In the genomic region with DNA sequence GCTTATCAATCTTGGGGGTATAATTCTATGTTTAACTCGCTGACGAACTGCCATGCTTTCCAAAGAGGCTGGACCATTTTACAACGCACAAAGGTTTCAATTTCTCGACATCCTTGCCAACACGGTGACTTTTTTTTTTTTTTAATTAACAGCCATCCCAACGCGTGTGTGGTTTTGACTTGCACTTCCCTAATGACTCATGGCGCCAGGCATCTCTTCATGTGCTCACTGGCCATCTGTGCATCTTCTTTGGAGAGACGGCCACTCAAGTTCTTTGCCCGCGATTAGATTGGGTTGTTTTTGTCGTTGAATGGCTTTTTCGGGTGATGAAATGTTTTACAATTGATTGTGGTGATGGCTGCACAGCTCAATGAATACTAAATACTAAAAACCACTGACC, we compare ENCODE assay signal across 22 cellular contexts. TPM values are rescaled to one million over a fixed set of nuclear protein-coding genes. Genes with fewer than 3 reads are reported as not detected.
DNase-seq lines count a peak whose midpoint lies in the region; ATAC-seq and TF ChIP-seq lines count a peak whose summit lies in the region.
"Had no signal": no experiment of that assay in that cellular context is flagged by ENCODE, and none has a peak within 500 bp of the region (broad histone marks: within the 10 kb centered on the region; RNA-seq: fewer than 3 reads in every experiment).

No MANE protein-coding gene starts in this region.

- H3K27me3 Mint-ChIP-seq in stimulated activated naive CD8-positive, alpha-beta T cell treated with anti-CD3 and anti-CD28 coated beads, Interleukin-15, Interleukin-2, amounts not matched to agents 100 ng/mL and 50 ng/mL, for 24 hours: no peaks in the 10 kb centered on the region
- H3K27me3 Mint-ChIP-seq in T-helper 17 cell: no peaks in the 10 kb centered on the region

- no peak for TF ChIP-seq POLR2A in NB4 (IDR thresholded peaks at IDR 0.05; ENCODE audit: extremely low read depth, insufficient read length)

- no peak for DNase-seq in stimulated activated naive CD8-positive, alpha-beta T cell treated with anti-CD3 and anti-CD28 coated beads, Interleukin-15, Interleukin-2, amounts not matched to agents 100 U/mL and 50 U/mL, for 24 hours
- DNase-seq in NB4 (ENCODE audit: low read depth) (peak; percentile 93), T-helper 17 cell (no peak), H4 (ENCODE audit: low spot score) (no peak)
- no peak for DNase-seq in NK-92 treated with Interleukin-12 subunit alpha and Interleukin-12 subunit beta, amount 100 ng/mL, for 24 hours (lab: John Stamatoyannopoulos, UW)
- DNase-seq: activated CD4-positive, alpha-beta T cell treated with anti-CD3 and anti-CD28 coated beads for 48 hours; activated CD8-positive, alpha-beta memory T cell treated with anti-CD3 and anti-CD28 coated beads, Interleukin-2, amount 50 U/mL, for 4 hours; activated naive CD4-positive, alpha-beta T cell; CD8-positive, alpha-beta T cell; DND-41; gastrocnemius medialis; hypothalamus; kidney; NCI-H1436 treated with DMSO at 0.1 percent for 48 hours; NCI-H510A; stimulated activated CD4-positive, alpha-beta T cell treated with anti-CD3 and anti-CD28 coated beads, Interleukin-2, amount 100 ng/mL, for 48 hours; stomach; trophoblast cell had no signal

- H3K9me3 Mint-ChIP-seq in stimulated activated naive CD8-positive, alpha-beta T cell treated with anti-CD3 and anti-CD28 coated beads, Interleukin-15, Interleukin-2, amounts not matched to agents 100 ng/mL and 50 ng/mL, for 24 hours: no peaks in the 10 kb centered on the region
- H3K9me3 Mint-ChIP-seq: CD8-positive, alpha-beta T cell had no signal

- no peak overlapping the region for H3K27ac Mint-ChIP-seq in stimulated activated naive CD8-positive, alpha-beta T cell treated with anti-CD3 and anti-CD28 coated beads, Interleukin-15, Interleukin-2, amounts not matched to agents 100 ng/mL and 50 ng/mL, for 24 hours
- peak overlapping the region; percentile 37 for H3K27ac Mint-ChIP-seq in T-helper 17 cell
- H3K27ac Mint-ChIP-seq: CD8-positive, alpha-beta T cell had no signal

- H3K4me3 ChIP-seq in NB4 (ENCODE audit: low read depth, low read length): no peak overlapping the region
- H3K4me3 ChIP-seq: gastrocnemius medialis, smooth muscle cell, stomach had no signal

- H3K36me3 Mint-ChIP-seq in stimulated activated naive CD8-positive, alpha-beta T cell treated with anti-CD3 and anti-CD28 coated beads, Interleukin-15, Interleukin-2, amounts not matched to agents 100 ng/mL and 50 ng/mL, for 24 hours (ENCODE audit: low read depth): peaks cover 66% of the 10 kb centered on the region
- H3K36me3 Mint-ChIP-seq in T-helper 17 cell (ENCODE audit: low read depth): peaks cover 2% of the 10 kb centered on the region

- peak overlapping the region; percentile 7 for H3K4me3 Mint-ChIP-seq in stimulated activated naive CD8-positive, alpha-beta T cell treated with anti-CD3 and anti-CD28 coated beads, Interleukin-15, Interleukin-2, amounts not matched to agents 100 ng/mL and 50 ng/mL, for 24 hours
- no peak overlapping the region for H3K4me3 Mint-ChIP-seq in T-helper 17 cell
- H3K4me3 Mint-ChIP-seq: CD8-positive, alpha-beta T cell had no signal

- H3K4me1 Mint-ChIP-seq in stimulated activated naive CD8-positive, alpha-beta T cell treated with anti-CD3 and anti-CD28 coated beads, Interleukin-15, Interleukin-2, amounts not matched to agents 100 ng/mL and 50 ng/mL, for 24 hours (ENCODE audit: low read depth): peaks cover 31% of the 10 kb centered on the region
- H3K4me1 Mint-ChIP-seq in T-helper 17 cell: peaks cover 10% of the 10 kb centered on the region

- ATAC-seq in stimulated activated naive CD8-positive, alpha-beta T cell treated with anti-CD3 and anti-CD28 coated beads, Interleukin-15, Interleukin-2, amounts not matched to agents 100 U/mL and 50 U/mL, for 24 hours: no peak
- ATAC-seq in T-helper 17 cell: no peak
- no peak for ATAC-seq in GM19328 (IDR thresholded peaks at IDR 0.05; ENCODE audit: unreplicated experiment)
- no peak for ATAC-seq in HG03442 (IDR thresholded peaks at IDR 0.05; ENCODE audit: unreplicated experiment)
- ATAC-seq: CD8-positive, alpha-beta T cell; gastrocnemius medialis had no signal

- no peak for TF ChIP-seq CTCF in NB4 (IDR thresholded peaks at IDR 0.05; ENCODE audit: low read depth, low read length)

- no peaks in the 10 kb centered on the region for H3K9me3 ChIP-seq in T-helper 17 cell (ENCODE audit: control insufficient read depth, low read length, poor library complexity, severe bottlenecking)
- H3K9me3 ChIP-seq: gastrocnemius medialis, stomach had no signal

RNA-seq across cellular contexts. Expression of a gene that starts 12.5 kb away (rescaled TPM):
- total RNA-seq in T-helper 17 cell: 1 to 10 TPM in 1 of 2 donors, under 1 TPM in 1; 0.86 to 1.9 TPM
- total RNA-seq in H4 (2014; rRNA removed; shearing (Covaris generic)): 0.17 and 0.18 TPM in 2 replicates

RNA-seq across cellular contexts. Expression of a gene that starts 14.0 kb away (rescaled TPM):
- total RNA-seq in T-helper 17 cell: 10 to 100 TPM; 10.6 to 11.0 TPM
- 2.8 and 5.6 TPM in 2 replicates for total RNA-seq in H4 (2014; rRNA removed; shearing (Covaris generic))

RNA-seq across cellular contexts. Expression of a gene that starts 22.5 kb away (rescaled TPM):
- total RNA-seq in T-helper 17 cell: 10 to 100 TPM; 19.3 to 28.6 TPM
- total RNA-seq in H4 (2014; rRNA removed; shearing (Covaris generic)): 26.5 and 39.6 TPM in 2 replicates

RNA-seq across cellular contexts. Expression of a gene that starts 24.4 kb away (rescaled TPM):
- total RNA-seq in T-helper 17 cell: 10 to 100 TPM; 46.5 to 51.8 TPM
- 36.5 and 51.3 TPM in 2 replicates for total RNA-seq in H4 (2014; rRNA removed; shearing (Covaris generic))

RNA-seq across cellular contexts. Expression of a gene that starts 24.4 kb away (rescaled TPM):
- total RNA-seq in T-helper 17 cell: 10 to 100 TPM; 62.2 to 80.3 TPM
- 44.4 and 64.2 TPM in 2 replicates for total RNA-seq in H4 (2014; rRNA removed; shearing (Covaris generic))
